In the genomic region with DNA sequence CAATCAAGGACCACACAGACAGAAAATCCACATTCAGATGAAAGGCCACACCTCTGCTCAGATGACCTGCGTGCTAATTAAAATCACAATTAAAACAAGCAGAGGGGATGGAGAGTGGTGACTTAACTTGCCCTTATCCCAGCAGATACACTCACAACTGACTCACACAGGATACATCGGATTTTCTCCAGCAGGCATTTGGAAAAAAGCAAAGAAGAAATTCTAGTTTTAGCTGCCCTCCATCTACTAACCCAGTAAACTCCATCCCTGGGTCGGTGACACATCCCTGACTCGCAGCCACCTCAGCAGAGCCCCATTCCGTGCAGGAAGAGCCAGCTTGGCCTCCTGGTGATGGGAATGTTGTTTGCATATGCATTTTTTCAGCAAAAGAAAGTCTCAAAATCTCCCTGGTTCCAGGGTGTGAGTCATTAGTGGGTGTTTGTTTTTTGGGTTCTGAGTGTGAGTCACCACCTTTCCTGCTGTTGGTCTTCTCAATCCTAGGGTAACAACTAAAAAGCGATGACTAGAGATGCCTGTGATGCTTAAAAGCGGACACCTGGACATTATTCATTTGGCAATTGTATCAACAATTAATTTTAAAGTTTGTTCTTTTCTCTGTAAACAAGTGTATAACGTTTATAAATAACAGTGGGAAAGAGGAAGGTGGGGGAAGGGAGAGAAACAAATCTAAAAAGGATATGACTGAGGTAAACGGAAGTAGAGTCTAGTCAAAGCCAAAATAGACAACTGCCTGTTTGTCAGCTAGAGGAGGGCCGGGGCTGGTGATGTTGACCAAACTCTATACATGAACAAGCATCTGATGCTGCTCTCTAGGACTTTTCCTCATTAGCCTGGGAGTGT, we compare ENCODE assay signal across 8 cellular contexts. TPM values are rescaled to one million over a fixed set of nuclear protein-coding genes. Genes with fewer than 3 reads are reported as not detected.
DNase-seq lines count a peak whose midpoint lies in the region; ATAC-seq, FAIRE-seq and TF ChIP-seq lines count a peak whose summit lies in the region.

No MANE protein-coding gene starts in this region.

- H3K9me3 ChIP-seq in SJCRH30 (replicated peaks) (no peaks in the 10 kb centered on the region), kidney (ENCODE audit: control insufficient read depth in 1 of 2, low read length in 2 of 2) (no peaks in the 10 kb centered on the region)

- peak; percentile 92 for ATAC-seq in activated CD4-positive, alpha-beta T cell treated with anti-CD3 and anti-CD28 coated beads for 36 hours
- ATAC-seq in HG03060 (IDR thresholded peaks at IDR 0.05; ENCODE audit: low read depth, unreplicated experiment) (peak; percentile 61), HG02840 (IDR thresholded peaks at IDR 0.05; ENCODE audit: low FRiP score, unreplicated experiment) (no peak)

- H3K27ac Mint-ChIP-seq in activated CD4-positive, alpha-beta T cell treated with anti-CD3 and anti-CD28 coated beads for 36 hours, result peak overlapping the region; percentile 81

- POLR2A ChIA-PET in activated CD4-positive, alpha-beta T cell treated with anti-CD3 and anti-CD28 coated beads for 36 hours (lab: Charles Lee), result no interaction called here

- peak; percentile 61 for DNase-seq in activated CD4-positive, alpha-beta T cell treated with anti-CD3 and anti-CD28 coated beads for 36 hours
- no peak for DNase-seq in activated CD4-positive, alpha-beta T cell treated with anti-CD3 and anti-CD28 coated beads for 1 hour
- DNase-seq in SJCRH30 (peak; percentile 51 to 59), bronchial epithelial cell (ENCODE audit: low read depth) (peak; percentile 100), kidney (peak; percentile 86)
- DNase-seq in stimulated activated CD4-positive, alpha-beta T cell treated with anti-CD3 and anti-CD28 coated beads, Interleukin-4, amount 100 ng/mL, for 48 hours (ENCODE audit: low read depth in 2 of 2), result peak; percentile 3 to 12

- intact Hi-C loops in activated CD4-positive, alpha-beta T cell treated with anti-CD3 and anti-CD28 coated beads for 36 hours (cut with DNase I, micrococcal nuclease), result loop anchor here (1.0 to 2.0 kb wide), 4 partner anchors 50 to 97 kb away; partner anchors contain the start of gene SLC4A7 (in 1 of the 2)
- intact Hi-C loops in kidney (cut with DNase I), result no loop called here

- no peaks in the 10 kb centered on the region for H3K9me3 Mint-ChIP-seq in activated CD4-positive, alpha-beta T cell treated with anti-CD3 and anti-CD28 coated beads for 36 hours (ENCODE audit: low read depth)

- H3K36me3 Mint-ChIP-seq in activated CD4-positive, alpha-beta T cell treated with anti-CD3 and anti-CD28 coated beads for 36 hours (ENCODE audit: low read depth), result no peaks in the 10 kb centered on the region

- no peaks in the 10 kb centered on the region for H3K36me3 ChIP-seq in SJCRH30
- H3K36me3 ChIP-seq in bronchial epithelial cell (ENCODE audit: control insufficient read depth, insufficient read depth, low read length), result no peaks in the 10 kb centered on the region
- H3K36me3 ChIP-seq in kidney (ENCODE audit: control insufficient read depth in 1 of 2, insufficient read depth in 2 of 2, low read length in 2 of 2), result no peaks in the 10 kb centered on the region

- CTCF ChIA-PET in activated CD4-positive, alpha-beta T cell treated with anti-CD3 and anti-CD28 coated beads for 36 hours (lab: Charles Lee), result interaction anchor here (0.6 kb wide), 1 partner anchor 47 kb away, joined by 3 read pairs; no protein-coding TSS in a partner anchor

- H3K4me3 Mint-ChIP-seq in activated CD4-positive, alpha-beta T cell treated with anti-CD3 and anti-CD28 coated beads for 36 hours, result peak overlapping the region; percentile 20

- FAIRE-seq in bronchial epithelial cell (lab: Jason Lieb, UNC) (peak; percentile 98), kidney (lab: Jason Lieb, UNC) (no peak)

- no peak overlapping the region for H3K27ac ChIP-seq in SJCRH30
- H3K27ac ChIP-seq in kidney (ENCODE audit: low read depth in 2 of 2, low read length in 2 of 2), result peak overlapping the region in 1 of 2 donors; percentile 15

- H3K27me3 Mint-ChIP-seq in activated CD4-positive, alpha-beta T cell treated with anti-CD3 and anti-CD28 coated beads for 36 hours, result no peaks in the 10 kb centered on the region

- H3K4me3 ChIP-seq in SJCRH30, result no peak overlapping the region
- H3K4me3 ChIP-seq in bronchial epithelial cell (ENCODE audit: low read depth, low read length), result no peak overlapping the region
- no peak overlapping the region for H3K4me3 ChIP-seq in kidney (ENCODE audit: low read length in 2 of 2)

- H3K27me3 ChIP-seq in SJCRH30, result no peaks in the 10 kb centered on the region
- H3K27me3 ChIP-seq in bronchial epithelial cell (ENCODE audit: control insufficient read depth, insufficient read depth, low read length), result no peaks in the 10 kb centered on the region

- H3K4me1 Mint-ChIP-seq in activated CD4-positive, alpha-beta T cell treated with anti-CD3 and anti-CD28 coated beads for 36 hours, result peaks cover 11% of the 10 kb centered on the region

- H3K4me1 ChIP-seq in SJCRH30 (peaks cover 24% of the 10 kb centered on the region), kidney (ENCODE audit: control insufficient read depth in 1 of 2, insufficient read depth in 1 of 2, low read depth in 1 of 2, low read length in 2 of 2) (no peaks in the 10 kb centered on the region)

- no peak overlapping the region for H3K9ac ChIP-seq in kidney (ENCODE audit: low read length in 2 of 2)

- TF ChIP-seq CTCF in bronchial epithelial cell (IDR thresholded peaks at IDR 0.05; ENCODE audit: insufficient read depth, low read length, severe bottlenecking) (peak; percentile 64), kidney (IDR thresholded peaks at IDR 0.05; ENCODE audit: borderline replicate concordance, extremely low read depth, insufficient read depth) (no peak)

RNA-seq across cellular contexts. Expression of gene SLC4A7, which starts 49.8 kb away (rescaled TPM):
- 10 to 100 TPM; 46.4 to 53.0 TPM for total RNA-seq in activated CD4-positive, alpha-beta T cell treated with anti-CD3 and anti-CD28 coated beads for 36 hours
- total RNA-seq in SJCRH30 (2014; rRNA removed; shearing (Covaris generic)), result 59.5 and 71.5 TPM in 2 replicates
- total RNA-seq in bronchial epithelial cell (91.4 and 96.6 TPM in 2 replicates), kidney (47.5 TPM)
- 3.5 TPM for polyA plus RNA-seq in kidney (ENCODE audit: insufficient read depth, low read depth, low replicate concordance)
